In the genomic region with DNA sequence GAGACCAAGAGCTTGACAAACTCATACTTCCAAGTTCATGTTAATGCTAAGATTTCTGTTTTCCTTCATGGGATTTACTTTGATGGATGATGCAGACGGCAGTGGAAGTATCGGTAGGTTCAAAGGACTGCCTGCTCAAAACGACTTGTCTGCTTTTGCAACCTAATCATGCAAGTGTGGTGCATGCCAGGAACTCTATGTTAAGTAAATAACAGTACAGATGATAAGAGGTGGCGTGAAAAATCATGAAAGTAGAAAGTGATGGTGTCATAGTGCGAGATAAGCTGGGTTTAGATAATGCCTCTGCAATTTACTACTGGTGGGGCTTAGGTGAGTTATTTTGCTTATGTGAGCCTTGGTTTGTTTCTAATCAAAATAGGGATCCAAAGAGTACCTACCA, we compare ENCODE assay signal across 1 cellular context.
TF ChIP-seq lines count a peak whose summit lies in the region.

No MANE protein-coding gene starts in this region.

TF ChIP-seq in HepG2, 621 proteins besides CTCF, POLR2A, EP300 and RAD21 (continued from another document and continues in another):
- TF ChIP-seq, protein P1, sequence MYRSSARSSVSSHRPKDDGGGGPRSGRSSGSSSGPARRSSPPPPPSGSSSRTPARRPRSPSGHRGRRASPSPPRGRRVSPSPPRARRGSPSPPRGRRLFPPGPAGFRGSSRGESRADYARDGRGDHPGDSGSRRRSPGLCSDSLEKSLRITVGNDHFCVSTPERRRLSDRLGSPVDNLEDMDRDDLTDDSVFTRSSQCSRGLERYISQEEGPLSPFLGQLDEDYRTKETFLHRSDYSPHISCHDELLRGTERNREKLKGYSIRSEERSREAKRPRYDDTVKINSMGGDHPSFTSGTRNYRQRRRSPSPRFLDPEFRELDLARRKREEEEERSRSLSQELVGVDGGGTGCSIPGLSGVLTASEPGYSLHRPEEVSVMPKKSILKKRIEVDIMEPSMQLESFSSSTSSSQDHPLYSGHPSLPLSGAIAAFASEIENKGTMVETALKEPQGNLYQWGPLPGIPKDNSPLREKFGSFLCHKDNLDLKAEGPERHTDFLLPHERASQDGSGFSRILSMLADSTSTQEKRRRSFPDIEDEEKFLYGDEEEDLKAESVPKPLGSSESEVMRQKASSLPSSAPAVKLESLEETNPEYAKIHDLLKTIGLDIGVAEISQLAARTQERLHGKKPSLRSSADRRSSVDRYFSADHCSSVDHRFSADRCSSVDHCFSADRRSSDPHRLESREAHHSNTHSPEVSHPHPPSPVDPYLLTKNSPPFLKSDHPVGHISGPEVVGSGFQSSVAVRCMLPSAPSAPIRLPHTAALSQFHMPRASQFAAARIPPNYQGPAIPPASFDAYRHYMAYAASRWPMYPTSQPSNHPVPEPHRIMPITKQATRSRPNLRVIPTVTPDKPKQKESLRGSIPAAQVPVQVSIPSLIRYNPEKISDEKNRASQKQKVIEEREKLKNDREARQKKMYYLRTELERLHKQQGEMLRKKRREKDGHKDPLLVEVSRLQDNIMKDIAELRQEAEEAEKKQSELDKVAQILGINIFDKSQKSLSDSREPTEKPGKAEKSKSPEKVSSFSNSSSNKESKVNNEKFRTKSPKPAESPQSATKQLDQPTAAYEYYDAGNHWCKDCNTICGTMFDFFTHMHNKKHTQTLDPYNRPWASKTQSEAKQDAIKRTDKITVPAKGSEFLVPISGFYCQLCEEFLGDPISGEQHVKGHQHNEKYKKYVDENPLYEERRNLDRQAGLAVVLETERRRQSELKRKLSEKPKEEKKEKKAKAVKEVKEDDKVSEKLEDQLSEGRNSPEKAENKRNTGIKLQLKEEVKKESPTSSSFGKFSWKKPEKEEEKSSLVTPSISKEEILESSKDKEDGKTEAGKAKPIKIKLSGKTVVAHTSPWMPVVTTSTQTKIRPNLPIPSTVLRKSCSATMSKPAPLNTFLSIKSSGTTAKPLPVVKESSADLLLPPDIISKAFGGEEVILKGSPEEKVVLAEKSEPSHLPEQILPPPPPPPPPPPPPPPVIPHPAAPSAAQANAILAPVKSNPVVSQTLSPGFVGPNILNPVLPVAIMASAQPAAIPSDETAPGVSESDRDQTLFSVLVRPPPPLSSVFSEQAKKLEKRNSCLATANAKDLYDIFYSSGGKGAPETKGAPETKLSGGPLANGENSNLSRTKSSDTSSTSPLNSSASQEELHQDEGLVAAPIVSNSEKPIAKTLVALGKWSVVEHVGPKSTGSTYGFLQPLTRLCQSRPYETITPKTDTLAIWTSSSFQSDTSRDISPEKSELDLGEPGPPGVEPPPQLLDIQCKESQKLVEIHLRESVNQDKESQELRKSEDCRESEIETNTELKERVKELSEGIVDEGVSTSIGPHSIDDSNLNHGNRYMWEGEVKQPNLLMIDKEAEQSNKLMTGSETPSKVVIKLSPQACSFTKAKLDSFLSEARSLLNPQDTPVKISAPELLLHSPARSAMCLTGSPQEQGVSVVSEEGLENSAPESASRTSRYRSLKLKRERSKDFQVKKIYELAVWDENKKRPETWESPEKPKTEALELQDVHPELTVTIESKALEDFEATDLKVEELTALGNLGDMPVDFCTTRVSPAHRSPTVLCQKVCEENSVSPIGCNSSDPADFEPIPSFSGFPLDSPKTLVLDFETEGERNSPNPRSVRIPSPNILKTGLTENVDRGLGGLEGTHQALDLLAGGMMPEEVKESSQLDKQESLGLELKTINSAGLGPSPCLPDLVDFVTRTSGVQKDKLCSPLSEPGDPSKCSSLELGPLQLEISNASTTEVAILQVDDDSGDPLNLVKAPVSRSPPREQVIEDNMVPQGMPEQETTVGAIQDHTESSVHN (CRISPR knock-in tag; IDR thresholded peaks at IDR 0.05), result no peak
- TF ChIP-seq HDAC2 (CRISPR knock-in tag; IDR thresholded peaks at IDR 0.05) (peak; percentile 82), ZNF367 (CRISPR knock-in tag; IDR thresholded peaks at IDR 0.05; ENCODE audit: borderline replicate concordance) (no peak), ZSCAN25 (CRISPR knock-in tag; IDR thresholded peaks at IDR 0.05) (no peak), KDM1A (CRISPR knock-in tag; IDR thresholded peaks at IDR 0.05) (peak; percentile 64; the same call in 1 of the 2 replicates), MIER3 (CRISPR knock-in tag; IDR thresholded peaks at IDR 0.05; ENCODE audit: borderline replicate concordance) (peak; percentile 62; the same call in 1 of the 2 replicates), RELA (CRISPR knock-in tag; IDR thresholded peaks at IDR 0.05) (no peak), KLF16 (CRISPR knock-in tag; IDR thresholded peaks at IDR 0.05) (peak in 1 of 2 experiments; percentile 67; a peak in 1 of 4 replicates), NR3C1 (CRISPR knock-in tag; IDR thresholded peaks at IDR 0.05) (no peak), PRPF4 (IDR thresholded peaks at IDR 0.05; ENCODE audit: low read depth, low read length, poor library complexity, severe bottlenecking) (no peak), ZNF263 (CRISPR knock-in tag; IDR thresholded peaks at IDR 0.05) (no peak), PHF5A (CRISPR knock-in tag; IDR thresholded peaks at IDR 0.05; ENCODE audit: low read depth, unreplicated experiment) (no peak), SRSF1 (optimal IDR thresholded peaks at IDR 0.05; ENCODE audit: low read depth, low read length) (no peak)
- TF ChIP-seq, protein P2, sequence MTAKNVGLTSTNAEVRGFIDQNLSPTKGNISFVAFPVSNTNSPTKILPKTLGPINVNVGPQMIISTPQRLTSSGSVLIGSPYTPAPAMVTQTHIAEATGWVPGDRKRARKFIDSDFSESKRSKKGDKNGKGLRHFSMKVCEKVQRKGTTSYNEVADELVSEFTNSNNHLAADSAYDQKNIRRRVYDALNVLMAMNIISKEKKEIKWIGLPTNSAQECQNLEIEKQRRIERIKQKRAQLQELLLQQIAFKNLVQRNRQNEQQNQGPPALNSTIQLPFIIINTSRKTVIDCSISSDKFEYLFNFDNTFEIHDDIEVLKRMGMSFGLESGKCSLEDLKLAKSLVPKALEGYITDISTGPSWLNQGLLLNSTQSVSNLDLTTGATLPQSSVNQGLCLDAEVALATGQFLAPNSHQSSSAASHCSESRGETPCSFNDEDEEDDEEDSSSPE (CRISPR knock-in tag; IDR thresholded peaks at IDR 0.05), result no peak
- TF ChIP-seq, protein P3, sequence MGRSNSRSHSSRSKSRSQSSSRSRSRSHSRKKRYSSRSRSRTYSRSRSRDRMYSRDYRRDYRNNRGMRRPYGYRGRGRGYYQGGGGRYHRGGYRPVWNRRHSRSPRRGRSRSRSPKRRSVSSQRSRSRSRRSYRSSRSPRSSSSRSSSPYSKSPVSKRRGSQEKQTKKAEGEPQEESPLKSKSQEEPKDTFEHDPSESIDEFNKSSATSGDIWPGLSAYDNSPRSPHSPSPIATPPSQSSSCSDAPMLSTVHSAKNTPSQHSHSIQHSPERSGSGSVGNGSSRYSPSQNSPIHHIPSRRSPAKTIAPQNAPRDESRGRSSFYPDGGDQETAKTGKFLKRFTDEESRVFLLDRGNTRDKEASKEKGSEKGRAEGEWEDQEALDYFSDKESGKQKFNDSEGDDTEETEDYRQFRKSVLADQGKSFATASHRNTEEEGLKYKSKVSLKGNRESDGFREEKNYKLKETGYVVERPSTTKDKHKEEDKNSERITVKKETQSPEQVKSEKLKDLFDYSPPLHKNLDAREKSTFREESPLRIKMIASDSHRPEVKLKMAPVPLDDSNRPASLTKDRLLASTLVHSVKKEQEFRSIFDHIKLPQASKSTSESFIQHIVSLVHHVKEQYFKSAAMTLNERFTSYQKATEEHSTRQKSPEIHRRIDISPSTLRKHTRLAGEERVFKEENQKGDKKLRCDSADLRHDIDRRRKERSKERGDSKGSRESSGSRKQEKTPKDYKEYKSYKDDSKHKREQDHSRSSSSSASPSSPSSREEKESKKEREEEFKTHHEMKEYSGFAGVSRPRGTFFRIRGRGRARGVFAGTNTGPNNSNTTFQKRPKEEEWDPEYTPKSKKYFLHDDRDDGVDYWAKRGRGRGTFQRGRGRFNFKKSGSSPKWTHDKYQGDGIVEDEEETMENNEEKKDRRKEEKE (IDR thresholded peaks at IDR 0.05), result no peak
- TF ChIP-seq, protein P4, sequence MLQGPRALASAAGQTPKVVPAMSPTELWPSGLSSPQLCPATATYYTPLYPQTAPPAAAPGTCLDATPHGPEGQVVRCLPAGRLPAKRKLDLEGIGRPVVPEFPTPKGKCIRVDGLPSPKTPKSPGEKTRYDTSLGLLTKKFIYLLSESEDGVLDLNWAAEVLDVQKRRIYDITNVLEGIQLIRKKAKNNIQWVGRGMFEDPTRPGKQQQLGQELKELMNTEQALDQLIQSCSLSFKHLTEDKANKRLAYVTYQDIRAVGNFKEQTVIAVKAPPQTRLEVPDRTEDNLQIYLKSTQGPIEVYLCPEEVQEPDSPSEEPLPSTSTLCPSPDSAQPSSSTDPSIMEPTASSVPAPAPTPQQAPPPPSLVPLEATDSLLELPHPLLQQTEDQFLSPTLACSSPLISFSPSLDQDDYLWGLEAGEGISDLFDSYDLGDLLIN (CRISPR knock-in tag; IDR thresholded peaks at IDR 0.05; ENCODE audit: borderline replicate concordance), result no peak
- TF ChIP-seq, protein P5, sequence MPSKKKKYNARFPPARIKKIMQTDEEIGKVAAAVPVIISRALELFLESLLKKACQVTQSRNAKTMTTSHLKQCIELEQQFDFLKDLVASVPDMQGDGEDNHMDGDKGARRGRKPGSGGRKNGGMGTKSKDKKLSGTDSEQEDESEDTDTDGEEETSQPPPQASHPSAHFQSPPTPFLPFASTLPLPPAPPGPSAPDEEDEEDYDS (CRISPR knock-in tag; IDR thresholded peaks at IDR 0.05), result no peak
- TF ChIP-seq, protein P6, sequence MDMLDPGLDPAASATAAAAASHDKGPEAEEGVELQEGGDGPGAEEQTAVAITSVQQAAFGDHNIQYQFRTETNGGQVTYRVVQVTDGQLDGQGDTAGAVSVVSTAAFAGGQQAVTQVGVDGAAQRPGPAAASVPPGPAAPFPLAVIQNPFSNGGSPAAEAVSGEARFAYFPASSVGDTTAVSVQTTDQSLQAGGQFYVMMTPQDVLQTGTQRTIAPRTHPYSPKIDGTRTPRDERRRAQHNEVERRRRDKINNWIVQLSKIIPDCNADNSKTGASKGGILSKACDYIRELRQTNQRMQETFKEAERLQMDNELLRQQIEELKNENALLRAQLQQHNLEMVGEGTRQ (IDR thresholded peaks at IDR 0.05; ENCODE audit: low read depth, low read length), result no peak
- TF ChIP-seq, protein P6 (CRISPR knock-in tag; IDR thresholded peaks at IDR 0.05; ENCODE audit: borderline replicate concordance), result no peak
- TF ChIP-seq, protein P7, sequence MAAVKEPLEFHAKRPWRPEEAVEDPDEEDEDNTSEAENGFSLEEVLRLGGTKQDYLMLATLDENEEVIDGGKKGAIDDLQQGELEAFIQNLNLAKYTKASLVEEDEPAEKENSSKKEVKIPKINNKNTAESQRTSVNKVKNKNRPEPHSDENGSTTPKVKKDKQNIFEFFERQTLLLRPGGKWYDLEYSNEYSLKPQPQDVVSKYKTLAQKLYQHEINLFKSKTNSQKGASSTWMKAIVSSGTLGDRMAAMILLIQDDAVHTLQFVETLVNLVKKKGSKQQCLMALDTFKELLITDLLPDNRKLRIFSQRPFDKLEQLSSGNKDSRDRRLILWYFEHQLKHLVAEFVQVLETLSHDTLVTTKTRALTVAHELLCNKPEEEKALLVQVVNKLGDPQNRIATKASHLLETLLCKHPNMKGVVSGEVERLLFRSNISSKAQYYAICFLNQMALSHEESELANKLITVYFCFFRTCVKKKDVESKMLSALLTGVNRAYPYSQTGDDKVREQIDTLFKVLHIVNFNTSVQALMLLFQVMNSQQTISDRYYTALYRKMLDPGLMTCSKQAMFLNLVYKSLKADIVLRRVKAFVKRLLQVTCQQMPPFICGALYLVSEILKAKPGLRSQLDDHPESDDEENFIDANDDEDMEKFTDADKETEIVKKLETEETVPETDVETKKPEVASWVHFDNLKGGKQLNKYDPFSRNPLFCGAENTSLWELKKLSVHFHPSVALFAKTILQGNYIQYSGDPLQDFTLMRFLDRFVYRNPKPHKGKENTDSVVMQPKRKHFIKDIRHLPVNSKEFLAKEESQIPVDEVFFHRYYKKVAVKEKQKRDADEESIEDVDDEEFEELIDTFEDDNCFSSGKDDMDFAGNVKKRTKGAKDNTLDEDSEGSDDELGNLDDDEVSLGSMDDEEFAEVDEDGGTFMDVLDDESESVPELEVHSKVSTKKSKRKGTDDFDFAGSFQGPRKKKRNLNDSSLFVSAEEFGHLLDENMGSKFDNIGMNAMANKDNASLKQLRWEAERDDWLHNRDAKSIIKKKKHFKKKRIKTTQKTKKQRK (IDR thresholded peaks at IDR 0.05; ENCODE audit: low read length), result no peak
- TF ChIP-seq, protein P8, sequence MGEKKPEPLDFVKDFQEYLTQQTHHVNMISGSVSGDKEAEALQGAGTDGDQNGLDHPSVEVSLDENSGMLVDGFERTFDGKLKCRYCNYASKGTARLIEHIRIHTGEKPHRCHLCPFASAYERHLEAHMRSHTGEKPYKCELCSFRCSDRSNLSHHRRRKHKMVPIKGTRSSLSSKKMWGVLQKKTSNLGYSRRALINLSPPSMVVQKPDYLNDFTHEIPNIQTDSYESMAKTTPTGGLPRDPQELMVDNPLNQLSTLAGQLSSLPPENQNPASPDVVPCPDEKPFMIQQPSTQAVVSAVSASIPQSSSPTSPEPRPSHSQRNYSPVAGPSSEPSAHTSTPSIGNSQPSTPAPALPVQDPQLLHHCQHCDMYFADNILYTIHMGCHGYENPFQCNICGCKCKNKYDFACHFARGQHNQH (CRISPR knock-in tag; IDR thresholded peaks at IDR 0.05), result no peak
- TF ChIP-seq, protein P9, sequence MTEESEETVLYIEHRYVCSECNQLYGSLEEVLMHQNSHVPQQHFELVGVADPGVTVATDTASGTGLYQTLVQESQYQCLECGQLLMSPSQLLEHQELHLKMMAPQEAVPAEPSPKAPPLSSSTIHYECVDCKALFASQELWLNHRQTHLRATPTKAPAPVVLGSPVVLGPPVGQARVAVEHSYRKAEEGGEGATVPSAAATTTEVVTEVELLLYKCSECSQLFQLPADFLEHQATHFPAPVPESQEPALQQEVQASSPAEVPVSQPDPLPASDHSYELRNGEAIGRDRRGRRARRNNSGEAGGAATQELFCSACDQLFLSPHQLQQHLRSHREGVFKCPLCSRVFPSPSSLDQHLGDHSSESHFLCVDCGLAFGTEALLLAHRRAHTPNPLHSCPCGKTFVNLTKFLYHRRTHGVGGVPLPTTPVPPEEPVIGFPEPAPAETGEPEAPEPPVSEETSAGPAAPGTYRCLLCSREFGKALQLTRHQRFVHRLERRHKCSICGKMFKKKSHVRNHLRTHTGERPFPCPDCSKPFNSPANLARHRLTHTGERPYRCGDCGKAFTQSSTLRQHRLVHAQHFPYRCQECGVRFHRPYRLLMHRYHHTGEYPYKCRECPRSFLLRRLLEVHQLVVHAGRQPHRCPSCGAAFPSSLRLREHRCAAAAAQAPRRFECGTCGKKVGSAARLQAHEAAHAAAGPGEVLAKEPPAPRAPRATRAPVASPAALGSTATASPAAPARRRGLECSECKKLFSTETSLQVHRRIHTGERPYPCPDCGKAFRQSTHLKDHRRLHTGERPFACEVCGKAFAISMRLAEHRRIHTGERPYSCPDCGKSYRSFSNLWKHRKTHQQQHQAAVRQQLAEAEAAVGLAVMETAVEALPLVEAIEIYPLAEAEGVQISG (CRISPR knock-in tag; IDR thresholded peaks at IDR 0.05), result no peak
- TF ChIP-seq, protein P10, sequence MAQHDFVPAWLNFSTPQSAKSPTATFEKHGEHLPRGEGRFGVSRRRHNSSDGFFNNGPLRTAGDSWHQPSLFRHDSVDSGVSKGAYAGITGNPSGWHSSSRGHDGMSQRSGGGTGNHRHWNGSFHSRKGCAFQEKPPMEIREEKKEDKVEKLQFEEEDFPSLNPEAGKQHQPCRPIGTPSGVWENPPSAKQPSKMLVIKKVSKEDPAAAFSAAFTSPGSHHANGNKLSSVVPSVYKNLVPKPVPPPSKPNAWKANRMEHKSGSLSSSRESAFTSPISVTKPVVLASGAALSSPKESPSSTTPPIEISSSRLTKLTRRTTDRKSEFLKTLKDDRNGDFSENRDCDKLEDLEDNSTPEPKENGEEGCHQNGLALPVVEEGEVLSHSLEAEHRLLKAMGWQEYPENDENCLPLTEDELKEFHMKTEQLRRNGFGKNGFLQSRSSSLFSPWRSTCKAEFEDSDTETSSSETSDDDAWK (CRISPR knock-in tag; IDR thresholded peaks at IDR 0.05), result no peak
